In genomic region chr4:16457944-16458343, GRCh38 we compare ENCODE assay signal across 34 cellular contexts.
A peak's percentile ranks its signal among the peaks of the same experiment; 100 is the strongest.
DNase-seq lines count a peak whose midpoint lies in the region; ATAC-seq and TF ChIP-seq lines count a peak whose summit lies in the region.
"Had no signal": no experiment of that assay in that cellular context is flagged by ENCODE, and none has a peak within 500 bp of the region (broad histone marks: within the 10 kb centered on the region; RNA-seq: fewer than 3 reads in every experiment).

No MANE protein-coding gene starts in this region.

- no peak overlapping the region for H3K4me3 ChIP-seq in PC-3 (ENCODE audit: low read length)
- H3K4me3 ChIP-seq in epithelial cell of proximal tubule (ENCODE audit: low read depth, low read length): no peak overlapping the region
- H3K4me3 ChIP-seq: breast epithelium, GM23338, transverse colon had no signal

- no peaks in the 10 kb centered on the region for H3K9me3 ChIP-seq in PC-3 (ENCODE audit: low read length)
- H3K9me3 ChIP-seq: breast epithelium, transverse colon had no signal

- H3K4me1 Mint-ChIP-seq in progenitor cell of endocrine pancreas (ENCODE audit: low read depth): peaks cover 4% of the 10 kb centered on the region
- H3K4me1 Mint-ChIP-seq: CD8-positive, alpha-beta memory T cell; GM23338; T-helper 17 cell had no signal

- no peak overlapping the region for H2AFZ ChIP-seq in PC-3 (ENCODE audit: low read length)
- H2AFZ ChIP-seq: GM23338 had no signal

- peaks cover 6% of the 10 kb centered on the region; the same call in 1 of the 2 replicates for H3K4me1 ChIP-seq in PC-3 (ENCODE audit: insufficient read depth, low read length)
- H3K4me1 ChIP-seq: breast epithelium, transverse colon had no signal

- intact Hi-C loops in PC-3 (cut with micrococcal nuclease): no loop called here

- H3K36me3 Mint-ChIP-seq in progenitor cell of endocrine pancreas (ENCODE audit: insufficient read depth): no peaks in the 10 kb centered on the region
- H3K36me3 Mint-ChIP-seq: activated CD4-positive, alpha-beta memory T cell treated with anti-CD3 and anti-CD28 coated beads for 36 hours; CD8-positive, alpha-beta memory T cell; natural killer cell treated with Interleukin-12 subunit alpha and Interleukin-12 subunit beta and Interleukin-15 and Interleukin-18, amount 100 ng/mL, for 72 hours had no signal

- peak; percentile 54 for DNase-seq in ELR (ENCODE audit: low read depth)
- DNase-seq in PC-3: peak; percentile 68
- DNase-seq in epithelial cell of proximal tubule (ENCODE audit: low read depth): peak; percentile 60
- no peak for DNase-seq in progenitor cell of endocrine pancreas (ENCODE audit: low spot score, unreplicated experiment)
- DNase-seq in medulla oblongata (ENCODE audit: extremely low spot score): no peak
- DNase-seq in caudate nucleus (lab: John Stamatoyannopoulos, UW): no peak
- no peak for DNase-seq in activated T-cell treated with anti-CD3 and anti-CD28 coated beads, Interleukin-2, amount 50 U/mL, for 48 hours
- DNase-seq: ACHN; activated CD4-positive, alpha-beta memory T cell treated with anti-CD3 and anti-CD28 coated beads for 36 hours; activated naive CD4-positive, alpha-beta T cell treated with Interleukin-2 at 50 U/mL for 16 hours; amniotic stem cell; CD8-positive, alpha-beta memory T cell; effector memory CD4-positive, alpha-beta T cell; erythroblast; Kasumi-1; left cardiac atrium; MV-4-11; NCI-H1436; NCI-H2081 treated with DMSO at 0.1 percent for 48 hours; NCI-H2227 treated with DMSO at 0.1 percent for 48 hours; NCI-H526 treated with DMSO at 0.1 percent for 48 hours; occipital lobe; Right ventricle myocardium superior; stimulated activated CD4-positive, alpha-beta T cell treated with anti-CD3 and anti-CD28 coated beads, Interleukin-15, amount 100 ng/mL, for 24 hours; stimulated activated CD4-positive, alpha-beta T cell treated with anti-CD3 and anti-CD28 coated beads, Interleukin-4, amount 100 ng/mL, for 4 hours; T-helper 17 cell; transverse colon had no signal

- no peak for TF ChIP-seq CTCF in PC-3 (conservative IDR thresholded peaks at IDR 0.05; ENCODE audit: low read depth, low read length)
- no peak for TF ChIP-seq CTCF in epithelial cell of proximal tubule (conservative IDR thresholded peaks at IDR 0.05; ENCODE audit: low read depth, low read length)
- TF ChIP-seq CTCF in progenitor cell of endocrine pancreas (IDR thresholded peaks at IDR 0.05; ENCODE audit: unreplicated experiment): no peak

- ATAC-seq in PC-3: peak; percentile 89
- ATAC-seq in GM21723 (IDR thresholded peaks at IDR 0.05; ENCODE audit: unreplicated experiment): no peak
- ATAC-seq: activated CD4-positive, CD25-positive, alpha-beta regulatory T cell treated with anti-CD3 and anti-CD28 coated beads, Interleukin-2, amount 50 U/mL, for 24 hours; GM23338; left cardiac atrium; natural killer cell treated with Interleukin-12 subunit alpha and Interleukin-12 subunit beta and Interleukin-15 and Interleukin-18, amount 100 ng/mL, for 72 hours; SK-N-SH treated with all-trans-retinoic acid at 6 μM for 48 hours; T-helper 17 cell had no signal

- no TSS peak for BruUV-seq in PC-3 (replicated peaks; lab: Mats Ljungman, UMichigan)

- H4K20me1 ChIP-seq in PC-3 (ENCODE audit: low read length): no peaks in the 10 kb centered on the region

- peak overlapping the region; percentile 35 for H3K27ac Mint-ChIP-seq in progenitor cell of endocrine pancreas
- H3K27ac Mint-ChIP-seq: activated CD4-positive, alpha-beta memory T cell treated with anti-CD3 and anti-CD28 coated beads for 36 hours; activated T-helper 1 cell treated with anti-CD3 and anti-CD28 coated beads, Interleukin-12 subunit alpha, Interleukin-12 subunit beta, Interleukin-2, Interleukin-4 antibody, amounts not matched to agents 30 ng/mL and 10 ng/mL and 1 ng/mL, durations not matched to agents 14 hours and 24 hours and 36 hours; CD8-positive, alpha-beta memory T cell; GM23338; natural killer cell treated with Interleukin-12 subunit alpha and Interleukin-12 subunit beta and Interleukin-15 and Interleukin-18, amount 100 ng/mL, for 72 hours; T-helper 17 cell had no signal

- no peaks in the 10 kb centered on the region for H3K9me2 ChIP-seq in PC-3 (replicated peaks; ENCODE audit: low read length)

- H3K36me3 ChIP-seq in PC-3 (ENCODE audit: low read depth, low read length): no peaks in the 10 kb centered on the region
- H3K36me3 ChIP-seq: breast epithelium, transverse colon had no signal

- H3K27ac ChIP-seq in PC-3 (ENCODE audit: low read length) (no peak overlapping the region), caudate nucleus (ENCODE audit: low read depth, low read length) (no peak overlapping the region)
- H3K27ac ChIP-seq: breast epithelium, transverse colon had no signal

- no peaks in the 10 kb centered on the region for H3K79me2 ChIP-seq in PC-3 (ENCODE audit: low read length)

- CTCF ChIA-PET in PC-3 (lab: Charles Lee): interaction anchor here (0.6 kb wide), 1 partner anchor 170 kb away, joined by 3 read pairs; no protein-coding TSS in a partner anchor

- H3K27me3 ChIP-seq in PC-3 (ENCODE audit: low read length): no peaks in the 10 kb centered on the region
- H3K27me3 ChIP-seq: breast epithelium, transverse colon had no signal

- no peak overlapping the region for H3K9ac ChIP-seq in PC-3 (ENCODE audit: low read length)

- H3F3A ChIP-seq in PC-3 (ENCODE audit: low read length, unreplicated experiment): no peaks in the 10 kb centered on the region

- POLR2A ChIA-PET in PC-3 (lab: Charles Lee; ENCODE audit: unreplicated experiment): no interaction called here

- H3K9me3 Mint-ChIP-seq in progenitor cell of endocrine pancreas (ENCODE audit: low read depth): no peaks in the 10 kb centered on the region
- H3K9me3 Mint-ChIP-seq: activated CD4-positive, alpha-beta memory T cell treated with anti-CD3 and anti-CD28 coated beads for 36 hours; activated T-helper 1 cell treated with anti-CD3 and anti-CD28 coated beads, Interleukin-12 subunit alpha, Interleukin-12 subunit beta, Interleukin-2, Interleukin-4 antibody, amounts not matched to agents 30 ng/mL and 10 ng/mL and 1 ng/mL, durations not matched to agents 14 hours and 24 hours and 36 hours; natural killer cell treated with Interleukin-12 subunit alpha and Interleukin-12 subunit beta and Interleukin-15 and Interleukin-18, amount 100 ng/mL, for 72 hours had no signal

- no peak overlapping the region for H3K4me2 ChIP-seq in PC-3 (ENCODE audit: low read length)
- H3K4me2 ChIP-seq: GM23338 had no signal

- no peak overlapping the region for H3K4me3 Mint-ChIP-seq in progenitor cell of endocrine pancreas (ENCODE audit: low read depth)
- H3K4me3 Mint-ChIP-seq: activated CD4-positive, alpha-beta memory T cell treated with anti-CD3 and anti-CD28 coated beads for 36 hours; activated T-helper 1 cell treated with anti-CD3 and anti-CD28 coated beads, Interleukin-12 subunit alpha, Interleukin-12 subunit beta, Interleukin-2, Interleukin-4 antibody, amounts not matched to agents 30 ng/mL and 10 ng/mL and 1 ng/mL, durations not matched to agents 14 hours and 24 hours and 36 hours; CD8-positive, alpha-beta memory T cell; GM23338; natural killer cell treated with Interleukin-12 subunit alpha and Interleukin-12 subunit beta and Interleukin-15 and Interleukin-18, amount 100 ng/mL, for 72 hours; T-helper 17 cell had no signal

- H3K27me3 Mint-ChIP-seq in progenitor cell of endocrine pancreas: peaks cover 11% of the 10 kb centered on the region

Comparison
In these comparisons a context has a peak if more than half of its experiments do, and no peak if none do; other contexts are left out.
1. DNase-seq: peak in ELR (single experiment), PC-3 (single experiment) and epithelial cell of proximal tubule (single experiment); none in progenitor cell of endocrine pancreas (single experiment), medulla oblongata (single experiment), caudate nucleus (0 of 61) and activated T-cell treated with anti-CD3 and anti-CD28 coated beads, Interleukin-2, amount 50 U/mL, for 48 hours (0 of 2).